ENCODE assay signal across 9 cellular contexts in genomic region chr21:44846201-44846484, GRCh38. TPM values are rescaled to one million over a fixed set of nuclear protein-coding genes. Genes with fewer than 3 reads are reported as not detected.
DNase-seq lines count a peak whose midpoint lies in the region; ATAC-seq, FAIRE-seq and TF ChIP-seq lines count a peak whose summit lies in the region.
"Had no signal": no experiment of that assay in that cellular context is flagged by ENCODE, and none has a peak within 500 bp of the region (broad histone marks: within the 10 kb centered on the region; RNA-seq: fewer than 3 reads in every experiment).

No MANE protein-coding gene starts in this region.

- H3K27me3 Mint-ChIP-seq in activated B cell treated with CpG ODN at 0.5 μM for 24 hours: peaks cover 21% of the 10 kb centered on the region
- peaks cover 45% of the 10 kb centered on the region for H3K27me3 Mint-ChIP-seq in stimulated activated memory B cell treated with anti-CD40 and anti-IgM and Interleukin-4, amounts not matched to agents 10 μg/mL and 1 μg/mL and 100 μg/mL, for 72 hours

- no peak for FAIRE-seq in GM12891 (lab: Jason Lieb, UNC)
- FAIRE-seq: A204.1 had no signal

- no peak for ATAC-seq in activated B cell treated with CpG ODN at 0.5 μM for 24 hours (ENCODE audit: low read depth)
- ATAC-seq in foreskin keratinocyte: no peak
- ATAC-seq in stimulated activated memory B cell treated with anti-CD40 and anti-IgM and Interleukin-4, amounts not matched to agents 10 μg/mL and 1 μg/mL and 100 μg/mL, for 72 hours: no peak
- no peak for ATAC-seq in HG02623 (IDR thresholded peaks at IDR 0.05; ENCODE audit: unreplicated experiment)
- no peak for ATAC-seq in HG03469 (IDR thresholded peaks at IDR 0.05; ENCODE audit: unreplicated experiment)

- POLR2A ChIA-PET in activated B cell treated with CpG ODN at 0.5 μM for 24 hours (lab: Charles Lee): interaction anchor here (0.5 kb wide), 1 partner anchor 95 kb away, joined by 5 read pairs; no protein-coding TSS in a partner anchor

- H3K9me3 Mint-ChIP-seq in activated B cell treated with CpG ODN at 0.5 μM for 24 hours: no peaks in the 10 kb centered on the region
- no peaks in the 10 kb centered on the region for H3K9me3 Mint-ChIP-seq in stimulated activated memory B cell treated with anti-CD40 and anti-IgM and Interleukin-4, amounts not matched to agents 10 μg/mL and 1 μg/mL and 100 μg/mL, for 72 hours

- peak overlapping the region; percentile 4 for H3K27ac ChIP-seq in foreskin keratinocyte

- H3K4me3 Mint-ChIP-seq in activated B cell treated with CpG ODN at 0.5 μM for 24 hours: peak overlapping the region; percentile 52
- peak overlapping the region; percentile 53 for H3K4me3 Mint-ChIP-seq in stimulated activated memory B cell treated with anti-CD40 and anti-IgM and Interleukin-4, amounts not matched to agents 10 μg/mL and 1 μg/mL and 100 μg/mL, for 72 hours

- TF ChIP-seq CTCF in activated B cell treated with CpG ODN at 0.5 μM for 24 hours (IDR thresholded peaks at IDR 0.05): no peak
- no peak for TF ChIP-seq CTCF in foreskin keratinocyte (conservative IDR thresholded peaks at IDR 0.05)

- peaks cover 15% of the 10 kb centered on the region for H3K4me1 Mint-ChIP-seq in activated B cell treated with CpG ODN at 0.5 μM for 24 hours
- peaks cover 17% of the 10 kb centered on the region for H3K4me1 Mint-ChIP-seq in stimulated activated memory B cell treated with anti-CD40 and anti-IgM and Interleukin-4, amounts not matched to agents 10 μg/mL and 1 μg/mL and 100 μg/mL, for 72 hours

- intact Hi-C loops in activated B cell treated with CpG ODN at 0.5 μM for 24 hours (cut with micrococcal nuclease): loop anchor here (1.0 kb wide), 3 partner anchors 19 to 86 kb away; partner anchors contain the start of gene UBE2G2

- peaks cover 14% of the 10 kb centered on the region for H3K27me3 ChIP-seq in foreskin keratinocyte

- CTCF ChIA-PET in activated B cell treated with CpG ODN at 0.5 μM for 24 hours (lab: Charles Lee): interaction anchor here (0.9 kb wide), 1 partner anchor 86 kb away, joined by 3 read pairs; no protein-coding TSS in a partner anchor

- H3K27ac Mint-ChIP-seq in activated B cell treated with CpG ODN at 0.5 μM for 24 hours: no peak overlapping the region
- H3K27ac Mint-ChIP-seq in stimulated activated memory B cell treated with anti-CD40 and anti-IgM and Interleukin-4, amounts not matched to agents 10 μg/mL and 1 μg/mL and 100 μg/mL, for 72 hours: peak overlapping the region; percentile 52

- peaks cover 3% of the 10 kb centered on the region for H3K4me1 ChIP-seq in foreskin keratinocyte

- no peak for TF ChIP-seq POLR2A in GM12891 (IDR thresholded peaks at IDR 0.05; ENCODE audit: low read depth, low read length)

- DNase-seq in NCI-H2227 treated with DMSO at 0.1 percent for 48 hours (lab: John Stamatoyannopoulos, UW) (peak; percentile 27), NCI-H2227 (lab: John Stamatoyannopoulos, UW; ENCODE audit: unreplicated experiment) (no peak), activated B cell treated with CpG ODN at 0.5 μM for 24 hours (no peak), foreskin keratinocyte (no peak), GM12891 (ENCODE audit: insufficient read length, low spot score) (no peak)

- peaks cover 24% of the 10 kb centered on the region for H3K36me3 Mint-ChIP-seq in activated B cell treated with CpG ODN at 0.5 μM for 24 hours (ENCODE audit: low read depth)
- H3K36me3 Mint-ChIP-seq in stimulated activated memory B cell treated with anti-CD40 and anti-IgM and Interleukin-4, amounts not matched to agents 10 μg/mL and 1 μg/mL and 100 μg/mL, for 72 hours: peaks cover 15% of the 10 kb centered on the region

TF ChIP-seq in GM12891, 5 proteins besides CTCF, POLR2A, EP300 and RAD21:
- TF ChIP-seq TAF1 (IDR thresholded peaks at IDR 0.05; ENCODE audit: low read depth, low read length) (no peak), POLR2AphosphoS5 (IDR thresholded peaks at IDR 0.05; ENCODE audit: low read depth, low read length) (no peak)

RNA-seq across cellular contexts. Expression of gene PTTG1IP, which starts 27.3 kb away (rescaled TPM):
- 35.3 and 36.6 TPM in 2 replicates for total RNA-seq in activated B cell treated with CpG ODN at 0.5 μM for 24 hours
- total RNA-seq in foreskin keratinocyte: 116 and 149 TPM in 2 replicates
- 92.9 and 104 TPM in 2 replicates for polyA plus RNA-seq in foreskin keratinocyte
- polyA plus RNA-seq in GM12891 (2012; ENCODE audit: low read depth, missing spikeins): 26.6 TPM

RNA-seq across cellular contexts. Expression of gene SUMO3, which starts 28.3 kb away (rescaled TPM):
- total RNA-seq in activated B cell treated with CpG ODN at 0.5 μM for 24 hours (63.2 and 66.0 TPM in 2 replicates), foreskin keratinocyte (127 and 134 TPM in 2 replicates)
- 129 and 147 TPM in 2 replicates for polyA plus RNA-seq in foreskin keratinocyte
- 67.9 TPM for polyA plus RNA-seq in GM12891 (2012; ENCODE audit: low read depth, missing spikeins)

RNA-seq across cellular contexts. Expression of gene UBE2G2, which starts 44.5 kb away (rescaled TPM):
- total RNA-seq in activated B cell treated with CpG ODN at 0.5 μM for 24 hours (102 and 108 TPM in 2 replicates), foreskin keratinocyte (52.5 and 55.4 TPM in 2 replicates)
- polyA plus RNA-seq in foreskin keratinocyte: 26.4 and 30.1 TPM in 2 replicates
- polyA plus RNA-seq in GM12891 (2012; ENCODE audit: low read depth, missing spikeins): 41.5 TPM
